In the genomic region with DNA sequence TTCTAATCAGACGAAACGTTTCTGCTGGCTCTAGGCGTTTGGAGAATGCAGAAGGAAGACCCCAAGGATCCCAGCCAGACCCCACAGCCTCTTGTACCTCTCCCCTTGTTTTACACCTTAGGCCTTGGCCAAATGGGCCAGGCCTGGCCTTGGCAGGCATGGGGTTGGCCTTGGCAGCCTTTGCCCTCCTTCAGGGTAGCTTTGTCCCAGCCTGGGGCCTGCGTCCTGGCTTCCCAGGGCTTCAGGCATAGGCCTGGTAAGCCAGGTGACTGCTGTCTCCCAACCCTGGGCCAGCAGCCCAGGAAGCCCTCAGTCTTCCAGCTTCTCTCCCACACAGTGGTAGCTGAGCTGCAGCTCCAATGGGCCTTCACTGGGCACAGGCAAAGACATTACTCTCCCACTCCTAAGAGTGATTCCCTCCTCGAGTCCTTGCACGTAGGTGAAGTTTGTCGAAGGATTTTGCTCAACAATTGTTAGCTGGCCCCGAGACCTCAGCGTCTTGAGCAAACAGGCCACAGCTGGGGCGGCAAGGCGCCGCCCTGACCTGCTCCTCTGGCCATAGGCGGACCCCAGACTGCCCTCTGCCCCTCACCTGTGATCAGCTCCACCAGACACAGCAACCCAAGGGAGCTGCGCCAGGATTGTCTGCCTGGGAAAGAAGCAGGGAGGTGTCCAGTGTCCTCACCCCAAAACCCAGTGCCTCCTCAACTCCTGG, we compare ENCODE assay signal across 9 cellular contexts. TPM values are rescaled to one million over a fixed set of nuclear protein-coding genes. Genes with fewer than 3 reads are reported as not detected.
DNase-seq lines count a peak whose midpoint lies in the region; ATAC-seq, FAIRE-seq and TF ChIP-seq lines count a peak whose summit lies in the region.
"Had no signal": no experiment of that assay in that cellular context is flagged by ENCODE, and none has a peak within 500 bp of the region (broad histone marks: within the 10 kb centered on the region; RNA-seq: fewer than 3 reads in every experiment).

No MANE protein-coding gene starts in this region.

- H3K27me3 Mint-ChIP-seq in chondrocyte (ENCODE audit: low read depth) = peaks cover 70% of the 10 kb centered on the region

- no peak for ATAC-seq in DND-41 (ENCODE audit: insufficient read depth, low read depth)
- no peak for ATAC-seq in GM19324 (IDR thresholded peaks at IDR 0.05; ENCODE audit: low FRiP score, unreplicated experiment)

- no peaks in the 10 kb centered on the region for H3K9me3 Mint-ChIP-seq in chondrocyte (ENCODE audit: low read depth)

- peak overlapping the region; percentile 80 for H2AFZ ChIP-seq in DND-41 (ENCODE audit: low read depth, low read length)
- H2AFZ ChIP-seq in osteoblast (ENCODE audit: low read length) = peak overlapping the region; percentile 88

- H3K79me2 ChIP-seq in DND-41 (ENCODE audit: insufficient read depth, low read length) (peaks cover 30% of the 10 kb centered on the region), osteoblast (ENCODE audit: insufficient read depth, low read length) (peaks cover 34% of the 10 kb centered on the region)

- H3K4me3 ChIP-seq in DND-41 (ENCODE audit: low read depth in 1 of 2, low read length in 2 of 2) (peak overlapping the region in 1 of 2 experiments; percentile 96; a peak in 2 of 4 replicates), MG63 (peak overlapping the region; percentile 95), osteoblast (ENCODE audit: insufficient read depth, low read length) (peak overlapping the region; percentile 93)

- peaks cover 19% of the 10 kb centered on the region for H3K4me1 Mint-ChIP-seq in chondrocyte (ENCODE audit: low read depth)

- peaks cover 5% of the 10 kb centered on the region; the same call in 1 of the 2 replicates for H4K20me1 ChIP-seq in DND-41 (ENCODE audit: insufficient read depth, low read length)
- H4K20me1 ChIP-seq in osteoblast (ENCODE audit: insufficient read depth, low read length) = no peaks in the 10 kb centered on the region

- TF ChIP-seq CTCF in DND-41 (IDR thresholded peaks at IDR 0.05; ENCODE audit: borderline replicate concordance, extremely low read depth, low read length, poor library complexity, severe bottlenecking) = no peak
- TF ChIP-seq CTCF in chondrocyte (IDR thresholded peaks at IDR 0.05) = no peak
- no peak for TF ChIP-seq CTCF in osteoblast (IDR thresholded peaks at IDR 0.05; ENCODE audit: extremely low read depth, low read depth, low read length)

- H3K36me3 ChIP-seq in DND-41 (ENCODE audit: insufficient read depth, low read length) (peaks cover 8% of the 10 kb centered on the region), MG63 (peaks cover 43% of the 10 kb centered on the region), osteoblast (ENCODE audit: insufficient read depth, low read length) (no peaks in the 10 kb centered on the region)

- H3K4me2 ChIP-seq in DND-41 (ENCODE audit: insufficient read depth, low read length) (peak overlapping the region; percentile 96), osteoblast (ENCODE audit: insufficient read depth, low read length) (peak overlapping the region; percentile 70)

- DNase-seq in DND-41 (no peak), MG63 (peak; percentile 75), chondrocyte (ENCODE audit: low spot score) (peak; percentile 81), osteoblast (ENCODE audit: insufficient read length, low spot score, missing footprints) (peak; percentile 73), middle frontal gyrus (ENCODE audit: extremely low spot score, low spot score) (no peak), pons (ENCODE audit: low spot score) (no peak), RCC 7860 (ENCODE audit: low spot score) (no peak)
- DNase-seq: GOT3 had no signal

- H3K27me3 ChIP-seq in DND-41 (ENCODE audit: insufficient read depth, low read length, poor library complexity) (no peaks in the 10 kb centered on the region), MG63 (no peaks in the 10 kb centered on the region), osteoblast (ENCODE audit: insufficient read depth, low read length) (peaks cover 25% of the 10 kb centered on the region)

- no peak for FAIRE-seq in RCC 7860 (lab: Jason Lieb, UNC)

- H3K36me3 Mint-ChIP-seq in chondrocyte (ENCODE audit: low read depth) = peaks cover 2% of the 10 kb centered on the region

- no peak overlapping the region for H3K27ac Mint-ChIP-seq in chondrocyte (ENCODE audit: unreplicated experiment)

- peak overlapping the region; percentile 78; the same call in 1 of the 2 replicates for H3K9ac ChIP-seq in DND-41 (ENCODE audit: low read depth, low read length)

- H3K4me1 ChIP-seq in DND-41 (ENCODE audit: insufficient read depth, low read length) = peaks cover 32% of the 10 kb centered on the region
- H3K4me1 ChIP-seq in osteoblast (ENCODE audit: insufficient read depth, low read length) = peaks cover 6% of the 10 kb centered on the region

- H3K4me3 Mint-ChIP-seq in chondrocyte (ENCODE audit: unreplicated experiment) = peak overlapping the region; percentile 37

- no peak overlapping the region; the same call in 1 of the 2 replicates for H3K27ac ChIP-seq in DND-41 (ENCODE audit: low read length)
- no peak overlapping the region for H3K27ac ChIP-seq in osteoblast (ENCODE audit: low read depth, low read length)

- no peaks in the 10 kb centered on the region for H3K9me3 ChIP-seq in DND-41 (ENCODE audit: insufficient read depth, low read length, severe bottlenecking)
- no peaks in the 10 kb centered on the region for H3K9me3 ChIP-seq in MG63
- H3K9me3 ChIP-seq in osteoblast (ENCODE audit: low read depth, low read length) = no peaks in the 10 kb centered on the region

RNA-seq across cellular contexts. Expression of a gene that starts 1.1 kb away (rescaled TPM):
- 217 and 372 TPM in 2 replicates for total RNA-seq in MG63 (2014; rRNA removed; shearing (Covaris generic); ENCODE audit: low replicate concordance)
- 0.18 TPM in 1 of 3 replicates, not detected in the others for total RNA-seq in chondrocyte
- 8.3 and 9.8 TPM in 2 replicates for total RNA-seq in osteoblast

Comparison
In these comparisons a context has a peak if more than half of its experiments do, and no peak if none do; other contexts are left out.
1. DNase-seq: peak in MG63 (single experiment), chondrocyte (single experiment) and osteoblast (single experiment); none in DND-41 (single experiment), middle frontal gyrus (single experiment), pons (single experiment) and RCC 7860 (single experiment).
2. RNA of a gene that starts 1.1 kb away (total RNA-seq): 217 to 372 TPM in MG63; 8.3 to 9.8 TPM in osteoblast and 0.18 TPM in chondrocyte; every median in the first group is over 10 times any median in the second.